ENCODE assay signal across 13 cellular contexts in genomic region chr12:12511895-12512674, GRCh38. TPM values are rescaled to one million over a fixed set of nuclear protein-coding genes. Genes with fewer than 3 reads are reported as not detected.
DNase-seq lines count a peak whose midpoint lies in the region; ATAC-seq and TF ChIP-seq lines count a peak whose summit lies in the region.
"Had no signal": no experiment of that assay in that cellular context is flagged by ENCODE, and none has a peak within 500 bp of the region (broad histone marks: within the 10 kb centered on the region; RNA-seq: fewer than 3 reads in every experiment).

No MANE protein-coding gene starts in this region.

- H3K36me3 ChIP-seq in GM06990 (ENCODE audit: control insufficient read depth, insufficient read depth, low read length) (peaks cover 4% of the 10 kb centered on the region; the same call in 1 of the 2 replicates), PC-3 (ENCODE audit: low read depth, low read length) (no peaks in the 10 kb centered on the region), spleen (peaks cover 0 to 20% (median 0%) of the 10 kb centered on the region in 6 donors)

- CTCF ChIA-PET in PC-3 (lab: Charles Lee) = no interaction called here

- H3K9me3 Mint-ChIP-seq in activated T-cell treated with anti-CD3 and anti-CD28 coated beads, Interleukin-2, amount 50 U/mL, for 24 hours = no peaks in the 10 kb centered on the region
- H3K9me3 Mint-ChIP-seq in activated T-cell treated with anti-CD3 and anti-CD28 coated beads, Interleukin-2, amount 50 U/mL, for 72 hours = no peaks in the 10 kb centered on the region
- H3K9me3 Mint-ChIP-seq: nephron had no signal

- no peaks in the 10 kb centered on the region for H3K27me3 ChIP-seq in GM06990 (replicated peaks; ENCODE audit: control insufficient read depth, insufficient read depth, low read length)
- no peaks in the 10 kb centered on the region for H3K27me3 ChIP-seq in PC-3 (ENCODE audit: low read length)
- no peaks in the 10 kb centered on the region for H3K27me3 ChIP-seq in spleen (replicated peaks in 1 of 7)

- H3K4me3 Mint-ChIP-seq in activated T-cell treated with anti-CD3 and anti-CD28 coated beads, Interleukin-2, amount 50 U/mL, for 24 hours = no peak overlapping the region
- H3K4me3 Mint-ChIP-seq in activated T-cell treated with anti-CD3 and anti-CD28 coated beads, Interleukin-2, amount 50 U/mL, for 72 hours = no peak overlapping the region
- H3K4me3 Mint-ChIP-seq: nephron had no signal

- H3K9me2 ChIP-seq in PC-3 (replicated peaks; ENCODE audit: low read length) = no peaks in the 10 kb centered on the region

- H4K20me1 ChIP-seq in PC-3 (ENCODE audit: low read length) = no peaks in the 10 kb centered on the region

- H3K27ac Mint-ChIP-seq in activated T-cell treated with anti-CD3 and anti-CD28 coated beads, Interleukin-2, amount 50 U/mL, for 24 hours = no peak overlapping the region
- H3K27ac Mint-ChIP-seq in activated T-cell treated with anti-CD3 and anti-CD28 coated beads, Interleukin-2, amount 50 U/mL, for 72 hours = no peak overlapping the region
- H3K27ac Mint-ChIP-seq: nephron had no signal

- DNase-seq in activated T-cell treated with anti-CD3 and anti-CD28 coated beads for 24 hours (ENCODE audit: low read depth) = peak; percentile 32
- no peak for DNase-seq in activated T-cell treated with anti-CD3 and anti-CD28 coated beads, Interleukin-2, amount 50 U/mL, for 24 hours
- DNase-seq in GM06990 (ENCODE audit: extremely low read depth, insufficient read length) = peak; percentile 21
- peak; percentile 63 to 73 for DNase-seq in activated T-cell treated with anti-CD3 and anti-CD28 coated beads, Interleukin-2, amount 50 U/mL, for 72 hours
- DNase-seq in stimulated activated CD4-positive, alpha-beta T cell treated with anti-CD3 and anti-CD28 coated beads, Interleukin-4, amount 100 ng/mL, for 24 hours = peak; percentile 43
- DNase-seq in PC-3 = no peak
- no peak for DNase-seq in spleen
- DNase-seq: amygdala, NCI-H146, NCI-H82, posterior cingulate gyrus had no signal

- H3K4me3 ChIP-seq in GM06990 (replicated peaks; ENCODE audit: low read depth, low read length) (no peak overlapping the region), PC-3 (ENCODE audit: low read length) (no peak overlapping the region), spleen (no peak overlapping the region)

- intact Hi-C loops in PC-3 (cut with micrococcal nuclease) (no loop called here), spleen (cut with DNase I; ENCODE audit: low total_unique reads) (no loop called here)

- H3K4me1 Mint-ChIP-seq in activated T-cell treated with anti-CD3 and anti-CD28 coated beads, Interleukin-2, amount 50 U/mL, for 24 hours (ENCODE audit: low read depth) = peaks cover 18% of the 10 kb centered on the region
- H3K4me1 Mint-ChIP-seq in activated T-cell treated with anti-CD3 and anti-CD28 coated beads, Interleukin-2, amount 50 U/mL, for 72 hours (ENCODE audit: low read depth) = peaks cover 2% of the 10 kb centered on the region

- H3K27me3 Mint-ChIP-seq in activated T-cell treated with anti-CD3 and anti-CD28 coated beads, Interleukin-2, amount 50 U/mL, for 24 hours = no peaks in the 10 kb centered on the region
- H3K27me3 Mint-ChIP-seq in activated T-cell treated with anti-CD3 and anti-CD28 coated beads, Interleukin-2, amount 50 U/mL, for 72 hours (ENCODE audit: low read depth) = no peaks in the 10 kb centered on the region

- H3K79me2 ChIP-seq in PC-3 (ENCODE audit: low read length) = no peaks in the 10 kb centered on the region

- H3K27ac ChIP-seq in PC-3 (ENCODE audit: low read length) = no peak overlapping the region
- H3K27ac ChIP-seq in spleen = no peak overlapping the region

- ATAC-seq in activated T-cell treated with anti-CD3 and anti-CD28 coated beads, Interleukin-2, amount 50 U/mL, for 72 hours (replicated peaks in 1 of 2) = peak; percentile 94 to 97
- no peak for ATAC-seq in HG02973 (IDR thresholded peaks at IDR 0.05; ENCODE audit: unreplicated experiment)
- no peak for ATAC-seq in PC-3

- H3K9ac ChIP-seq in PC-3 (ENCODE audit: low read length) = no peak overlapping the region

- TF ChIP-seq POLR2A in spleen (IDR thresholded peaks at IDR 0.05) = no peak

- H3F3A ChIP-seq in PC-3 (ENCODE audit: low read length, unreplicated experiment) = no peaks in the 10 kb centered on the region

- no peak overlapping the region for H3K4me2 ChIP-seq in PC-3 (ENCODE audit: low read length)

- H3K4me1 ChIP-seq in PC-3 (ENCODE audit: insufficient read depth, low read length) (peaks cover 15% of the 10 kb centered on the region), spleen (peaks cover 0 to 25% (median 8%) of the 10 kb centered on the region in 6 donors)

- H3K9me3 ChIP-seq in PC-3 (ENCODE audit: low read length) = no peaks in the 10 kb centered on the region
- H3K9me3 ChIP-seq in spleen = no peaks in the 10 kb centered on the region

- POLR2A ChIA-PET in PC-3 (lab: Charles Lee; ENCODE audit: unreplicated experiment) = no interaction called here

- BruUV-seq in PC-3 (replicated peaks; lab: Mats Ljungman, UMichigan) = no TSS peak

- H2AFZ ChIP-seq in PC-3 (ENCODE audit: low read length) = no peak overlapping the region

- TF ChIP-seq CTCF in GM06990 (IDR thresholded peaks at IDR 0.05; ENCODE audit: insufficient read depth, low read length, poor library complexity, severe bottlenecking) (no peak), PC-3 (conservative IDR thresholded peaks at IDR 0.05; ENCODE audit: low read depth, low read length) (no peak), spleen (IDR thresholded peaks at IDR 0.05 in 8 of 11, conservative IDR thresholded peaks at IDR 0.05 in 3 of 11) (no peak)

- WGBS in spleen, 5 donors = 85 to 92% (median 89%) methylated on average over 5 of the region's 5 CpGs

- H3K36me3 Mint-ChIP-seq in activated T-cell treated with anti-CD3 and anti-CD28 coated beads, Interleukin-2, amount 50 U/mL, for 24 hours (ENCODE audit: low read depth) = peaks cover 58% of the 10 kb centered on the region
- peaks cover 6 to 10% of the 10 kb centered on the region in 2 donors for H3K36me3 Mint-ChIP-seq in activated T-cell treated with anti-CD3 and anti-CD28 coated beads, Interleukin-2, amount 50 U/mL, for 72 hours (ENCODE audit: insufficient read depth in 2 of 2)

RNA-seq across cellular contexts. Expression of gene DUSP16, which starts 50.6 kb away (rescaled TPM):
- total RNA-seq in activated T-cell treated with anti-CD3 and anti-CD28 coated beads, Interleukin-2, amount 50 U/mL, for 72 hours = 100 to 1,000 TPM; 105 to 129 TPM
- total RNA-seq in PC-3 (2014; rRNA removed) (4.4 and 6.7 TPM in 2 replicates), spleen (10 to 100 TPM; 19.2 to 43.7 (median 22.1) TPM)
- polyA plus RNA-seq in spleen = 1 to 10 TPM; 2.2 to 4.7 (median 2.3) TPM

Comparison
In these comparisons a context has a peak if more than half of its experiments do, and no peak if none do; other contexts are left out.
1. DNase-seq: peak in activated T-cell treated with anti-CD3 and anti-CD28 coated beads for 24 hours (single experiment), GM06990 (single experiment), activated T-cell treated with anti-CD3 and anti-CD28 coated beads, Interleukin-2, amount 50 U/mL, for 72 hours (2 of 2) and stimulated activated CD4-positive, alpha-beta T cell treated with anti-CD3 and anti-CD28 coated beads, Interleukin-4, amount 100 ng/mL, for 24 hours (single experiment); none in activated T-cell treated with anti-CD3 and anti-CD28 coated beads, Interleukin-2, amount 50 U/mL, for 24 hours (single experiment), PC-3 (single experiment) and spleen (single experiment).
2. ATAC-seq: peak in activated T-cell treated with anti-CD3 and anti-CD28 coated beads, Interleukin-2, amount 50 U/mL, for 72 hours (2 of 2); none in HG02973 (single experiment) and PC-3 (single experiment).